Comparison of ENCODE assay signal across 26 cellular contexts in genomic region chr10:67033878-67034277, GRCh38.
"Had no signal": no experiment of that assay in that cellular context is flagged by ENCODE, and none has a peak within 500 bp of the region (broad histone marks: within the 10 kb centered on the region; RNA-seq: fewer than 3 reads in every experiment).

No MANE protein-coding gene starts in this region.

- H3K4me3 ChIP-seq: left lung, lower lobe of right lung, pancreas, psoas muscle, skin epidermis, stomach, testis, thyroid gland, transverse colon, upper lobe of right lung had no signal

- FAIRE-seq: pancreas, urothelium cell line had no signal

- H3K27ac ChIP-seq: left lung, lower lobe of right lung, pancreas, psoas muscle, skin epidermis, stomach, testis, thyroid gland, transverse colon, upper lobe of right lung had no signal

- DNase-seq: islet precursor cell; kidney glomerular epithelial cell; left colon; left lung; lower lobe of right lung; mammary epithelial cell; mesenchymal stem cell; naive thymus-derived CD8-positive, alpha-beta T cell; nucleus accumbens; psoas muscle; retina; right cardiac atrium; stimulated activated CD4-positive, alpha-beta T cell treated with anti-CD3 and anti-CD28 coated beads, Interleukin-12 subunit alpha, Interleukin-12 subunit beta, amount 100 ng/mL, for 4 hours; stimulated activated CD4-positive, alpha-beta T cell treated with anti-CD3 and anti-CD28 coated beads, Interleukin-15, amount 100 ng/mL, for 24 hours; stimulated activated CD4-positive, alpha-beta T cell treated with anti-CD3 and anti-CD28 coated beads, Interleukin-2, amount 100 ng/mL, for 24 hours; stimulated activated CD4-positive, alpha-beta T cell treated with anti-CD3 and anti-CD28 coated beads, Interleukin-4, amount 100 ng/mL, for 1 hour; stimulated activated naive B cell treated with anti-CD40 and anti-IgM and Interleukin-4, amounts not matched to agents 10 μg/mL and 1 μg/mL and 100 μg/mL, for 72 hours; stimulated activated naive CD8-positive, alpha-beta T cell treated with anti-CD3 and anti-CD28 coated beads, Interleukin-15, Interleukin-2, amounts not matched to agents 100 U/mL and 50 U/mL, for 24 hours; stomach; testis; thyroid gland; transverse colon; upper lobe of right lung had no signal

- H3K4me1 ChIP-seq: left lung, lower lobe of right lung, pancreas, stomach, testis, thyroid gland, transverse colon, upper lobe of right lung had no signal

- H3K9me3 ChIP-seq: left lung, lower lobe of right lung, pancreas, psoas muscle, stomach, testis, thyroid gland, transverse colon, upper lobe of right lung had no signal

- H3K36me3 ChIP-seq: left lung, lower lobe of right lung, pancreas, stomach, thyroid gland, transverse colon, upper lobe of right lung had no signal
